ENCODE assay signal across 26 cellular contexts in genomic region chr3:178226094-178226493, GRCh38.
"Had no signal": no experiment of that assay in that cellular context is flagged by ENCODE, and none has a peak within 500 bp of the region (broad histone marks: within the 10 kb centered on the region; RNA-seq: fewer than 3 reads in every experiment).

No MANE protein-coding gene starts in this region.

- H3K4me1 ChIP-seq: colonic mucosa, esophagus muscularis mucosa, esophagus squamous epithelium, foreskin keratinocyte, gastrocnemius medialis, gastroesophageal sphincter, heart left ventricle, heart right ventricle had no signal

- H3K9me3 ChIP-seq: colonic mucosa, esophagus muscularis mucosa, esophagus squamous epithelium, gastrocnemius medialis, gastroesophageal sphincter had no signal

- H3K36me3 ChIP-seq: colonic mucosa, esophagus muscularis mucosa, esophagus squamous epithelium, gastrocnemius medialis, gastroesophageal sphincter, heart left ventricle, heart right ventricle had no signal

- ATAC-seq: effector memory CD8-positive, alpha-beta T cell; esophagus mucosa; foreskin keratinocyte; gastrocnemius medialis; gastroesophageal sphincter; heart left ventricle; heart right ventricle had no signal

- DNase-seq: colonic mucosa; cortex of kidney; dermis blood vessel endothelial cell; dorsolateral prefrontal cortex; effector CD4-positive, alpha-beta T cell; effector CD8-positive, alpha-beta T cell; effector memory CD4-positive, alpha-beta T cell; effector memory CD8-positive, alpha-beta T cell; endodermal cell; erythroblast; esophagus squamous epithelium; foreskin fibroblast; foreskin keratinocyte; foreskin melanocyte; gastrocnemius medialis; glutamatergic neuron; head of caudate nucleus; heart left ventricle; heart right ventricle had no signal

- FAIRE-seq: endometrium, endothelial cell of umbilical vein had no signal

- H3K27ac ChIP-seq: colonic mucosa, coronary artery, dorsolateral prefrontal cortex, epithelial cell of prostate, esophagus muscularis mucosa, esophagus squamous epithelium, foreskin keratinocyte, gastrocnemius medialis, gastroesophageal sphincter, heart left ventricle, heart right ventricle had no signal

- H3K27me3 ChIP-seq: colonic mucosa, dorsolateral prefrontal cortex, esophagus muscularis mucosa, esophagus squamous epithelium, foreskin keratinocyte, gastrocnemius medialis, gastroesophageal sphincter, heart left ventricle, heart right ventricle had no signal

- H3K4me3 ChIP-seq: colonic mucosa, coronary artery, dorsolateral prefrontal cortex, esophagus muscularis mucosa, esophagus squamous epithelium, gastrocnemius medialis, gastroesophageal sphincter, heart left ventricle, heart right ventricle had no signal
